In genomic region chr15:40755821-40756220, GRCh38 we compare ENCODE assay signal across 8 cellular contexts. TPM values are rescaled to one million over a fixed set of nuclear protein-coding genes. Genes with fewer than 3 reads are reported as not detected.
A peak's percentile ranks its signal among the peaks of the same experiment; 100 is the strongest.
DNase-seq lines count a peak whose midpoint lies in the region; ATAC-seq and TF ChIP-seq lines count a peak whose summit lies in the region.

No MANE protein-coding gene starts in this region.

- no peak for DNase-seq in activated naive CD4-positive, alpha-beta T cell treated with anti-CD3 and anti-CD28 coated beads, Interleukin-2, amount 50 U/mL, for 72 hours (ENCODE audit: low spot score in 2 of 2)
- no peak for DNase-seq in mesendoderm
- no peak for DNase-seq in stimulated activated CD4-positive, alpha-beta T cell treated with anti-CD3 and anti-CD28 coated beads, Interleukin-2, amount 100 ng/mL, for 48 hours
- DNase-seq in AML-193 (lab: John Stamatoyannopoulos, UW), result no peak

- H3K4me1 ChIP-seq in HEK293 (ENCODE audit: control insufficient read depth, insufficient read depth, low read length), result no peaks in the 10 kb centered on the region
- no peaks in the 10 kb centered on the region for H3K4me1 ChIP-seq in mesendoderm (ENCODE audit: control insufficient read depth, low read depth, low read length)

- H3K56ac ChIP-seq in mesendoderm (ENCODE audit: low read length), result peak overlapping the region; percentile 99

- CTCF ChIA-PET in HEK293 (lab: Yijun Ruan, JAX), result interaction anchor here (0.6 kb wide), 1 partner anchor 89 kb away, joined by 3 read pairs; no protein-coding TSS in a partner anchor

- H3K4me2 ChIP-seq in mesendoderm (ENCODE audit: low read length), result no peak overlapping the region

- H3K9me3 ChIP-seq in HEK293 (ENCODE audit: control insufficient read depth, insufficient read depth, low read depth, low read length), result no peaks in the 10 kb centered on the region

- POLR2A ChIA-PET in HEK293 (lab: Yijun Ruan, JAX), result interaction anchor here (1.2 kb wide), 1 partner anchor 61 kb away, joined by 3 read pairs; the partner anchor contains the start of gene RAD51

- H4K8ac ChIP-seq in mesendoderm (ENCODE audit: low read depth, low read length), result no peak overlapping the region

- H4K5ac ChIP-seq in mesendoderm (ENCODE audit: low read length), result no peak overlapping the region

- H3K27ac ChIP-seq in 22Rv1 (peak overlapping the region; percentile 88), HEK293 (ENCODE audit: extremely low read depth, low read depth, low read length) (peak overlapping the region; percentile 93), mesendoderm (ENCODE audit: low read depth, low read length) (no peak overlapping the region)

- WGBS in mesendoderm (ENCODE audit: extremely low coverage, insufficient coverage, low lambda C conversion rate), result no CpG with 5 or more reads among the region's 11 CpGs

- no peak overlapping the region for H3K4ac ChIP-seq in mesendoderm (ENCODE audit: low read depth, low read length)

- H3K36me3 ChIP-seq in HEK293 (ENCODE audit: control insufficient read depth in 2 of 2, insufficient read depth in 1 of 2, low read length in 2 of 2), result peaks cover 0 to 20% of the 10 kb centered on the region in 2 experiments; a peak in 2 of 3 replicates
- no peaks in the 10 kb centered on the region for H3K36me3 ChIP-seq in mesendoderm (ENCODE audit: control insufficient read depth, insufficient read depth, low read length)

- H2BK120ac ChIP-seq in mesendoderm (ENCODE audit: low read depth, low read length), result no peak overlapping the region

- peak overlapping the region; percentile 97 to 99 for H3K27ac Mint-ChIP-seq in activated naive CD4-positive, alpha-beta T cell treated with anti-CD3 and anti-CD28 coated beads, Interleukin-2, amount 50 U/mL, for 72 hours

- no peak overlapping the region for H3K23ac ChIP-seq in mesendoderm (ENCODE audit: low read length)

- no peak for ATAC-seq in activated naive CD4-positive, alpha-beta T cell treated with anti-CD3 and anti-CD28 coated beads, Interleukin-2, amount 50 U/mL, for 72 hours
- ATAC-seq in GM18873 (IDR thresholded peaks at IDR 0.05; ENCODE audit: low FRiP score, unreplicated experiment), result no peak
- ATAC-seq in activated CD4-positive, CD25-positive, alpha-beta regulatory T cell treated with anti-CD3 and anti-CD28 coated beads, Interleukin-2, amount 50 U/mL, for 24 hours, result no peak

- H3K36me3 Mint-ChIP-seq in activated naive CD4-positive, alpha-beta T cell treated with anti-CD3 and anti-CD28 coated beads, Interleukin-2, amount 50 U/mL, for 72 hours, result peaks cover 16 to 17% of the 10 kb centered on the region in 2 donors

- peaks cover 9% of the 10 kb centered on the region for H3K79me1 ChIP-seq in mesendoderm (ENCODE audit: low read length)

- H3K9me3 Mint-ChIP-seq in activated naive CD4-positive, alpha-beta T cell treated with anti-CD3 and anti-CD28 coated beads, Interleukin-2, amount 50 U/mL, for 72 hours, result no peaks in the 10 kb centered on the region

- H3K18ac ChIP-seq in mesendoderm (ENCODE audit: low read length), result no peak overlapping the region

- H2AK5ac ChIP-seq in mesendoderm (ENCODE audit: low read length), result no peak overlapping the region

- H3K27me3 ChIP-seq in mesendoderm (ENCODE audit: insufficient read depth, low read length, poor library complexity), result no peaks in the 10 kb centered on the region

- H2BK5ac ChIP-seq in mesendoderm (ENCODE audit: low read length), result no peak overlapping the region

- no peak overlapping the region for H3K4me3 ChIP-seq in HEK293 (ENCODE audit: low read depth, low read length)
- H3K4me3 ChIP-seq in mesendoderm (ENCODE audit: low read length), result no peak overlapping the region

- peak overlapping the region; percentile 98 for H3K9ac ChIP-seq in mesendoderm (ENCODE audit: low read length)

- peaks cover 4% of the 10 kb centered on the region for H3K79me2 ChIP-seq in mesendoderm (ENCODE audit: control insufficient read depth, insufficient read depth, low read length)

- TF ChIP-seq CTCF in 22Rv1 (IDR thresholded peaks at IDR 0.05) (no peak), HEK293 (tag by site-specific recombination; IDR thresholded peaks at IDR 0.05) (no peak)

- no peak overlapping the region for H2BK15ac ChIP-seq in mesendoderm (replicated peaks; ENCODE audit: low read depth)

TF ChIP-seq in HEK293, 187 proteins besides CTCF, POLR2A, EP300 and RAD21:
- TF ChIP-seq PRDM2 (tag by site-specific recombination; IDR thresholded peaks at IDR 0.05; ENCODE audit: borderline replicate concordance) (no peak), PRDM6 (tag by site-specific recombination; IDR thresholded peaks at IDR 0.05) (peak; percentile 52; the same call in 1 of the 2 replicates)
TF ChIP-seq in HEK293: peak in this region for 1.

RNA-seq across cellular contexts. Expression of gene RMDN3, which starts 0.8 kb away (rescaled TPM):
- 10 to 100 TPM; 18.5 to 23.1 TPM for total RNA-seq in activated naive CD4-positive, alpha-beta T cell treated with anti-CD3 and anti-CD28 coated beads, Interleukin-2, amount 50 U/mL, for 72 hours
- polyA plus RNA-seq in mesendoderm (2013, experiment 1 of 2), result 15.9 TPM
- polyA plus RNA-seq in mesendoderm (2013, experiment 2 of 2), result 15.9 TPM

RNA-seq across cellular contexts. Expression of gene GCHFR, which starts 8.0 kb away (rescaled TPM):
- 10 to 100 TPM; 15.9 to 72.6 TPM for total RNA-seq in activated naive CD4-positive, alpha-beta T cell treated with anti-CD3 and anti-CD28 coated beads, Interleukin-2, amount 50 U/mL, for 72 hours
- 14.0 TPM for polyA plus RNA-seq in mesendoderm (2013, experiment 1 of 2)
- polyA plus RNA-seq in mesendoderm (2013, experiment 2 of 2), result 13.5 TPM

RNA-seq across cellular contexts. Expression of gene C15orf62, which starts 14.0 kb away (rescaled TPM):
- total RNA-seq in activated naive CD4-positive, alpha-beta T cell treated with anti-CD3 and anti-CD28 coated beads, Interleukin-2, amount 50 U/mL, for 72 hours, result 1 to 10 TPM in 1 of 2 donors, under 1 TPM in 1; 0.52 to 2.0 TPM
- polyA plus RNA-seq in mesendoderm (2013, experiment 1 of 2), result 0.07 TPM
- polyA plus RNA-seq in mesendoderm (2013, experiment 2 of 2), result 0.15 TPM

RNA-seq across cellular contexts. Expression of gene ZFYVE19, which starts 51.1 kb away (rescaled TPM):
- 10 to 100 TPM; 24.6 to 26.6 TPM for total RNA-seq in activated naive CD4-positive, alpha-beta T cell treated with anti-CD3 and anti-CD28 coated beads, Interleukin-2, amount 50 U/mL, for 72 hours
- 6.6 TPM for polyA plus RNA-seq in mesendoderm (2013, experiment 1 of 2)
- polyA plus RNA-seq in mesendoderm (2013, experiment 2 of 2), result 7.2 TPM

RNA-seq across cellular contexts. Expression of gene DNAJC17, which starts 51.5 kb away (rescaled TPM):
- 10 to 100 TPM; 20.2 to 36.1 TPM for total RNA-seq in activated naive CD4-positive, alpha-beta T cell treated with anti-CD3 and anti-CD28 coated beads, Interleukin-2, amount 50 U/mL, for 72 hours
- polyA plus RNA-seq in mesendoderm (2013, experiment 1 of 2), result 52.5 TPM
- polyA plus RNA-seq in mesendoderm (2013, experiment 2 of 2), result 49.3 TPM
